Comparison of ENCODE assay signal across 8 cellular contexts in the genomic region with DNA sequence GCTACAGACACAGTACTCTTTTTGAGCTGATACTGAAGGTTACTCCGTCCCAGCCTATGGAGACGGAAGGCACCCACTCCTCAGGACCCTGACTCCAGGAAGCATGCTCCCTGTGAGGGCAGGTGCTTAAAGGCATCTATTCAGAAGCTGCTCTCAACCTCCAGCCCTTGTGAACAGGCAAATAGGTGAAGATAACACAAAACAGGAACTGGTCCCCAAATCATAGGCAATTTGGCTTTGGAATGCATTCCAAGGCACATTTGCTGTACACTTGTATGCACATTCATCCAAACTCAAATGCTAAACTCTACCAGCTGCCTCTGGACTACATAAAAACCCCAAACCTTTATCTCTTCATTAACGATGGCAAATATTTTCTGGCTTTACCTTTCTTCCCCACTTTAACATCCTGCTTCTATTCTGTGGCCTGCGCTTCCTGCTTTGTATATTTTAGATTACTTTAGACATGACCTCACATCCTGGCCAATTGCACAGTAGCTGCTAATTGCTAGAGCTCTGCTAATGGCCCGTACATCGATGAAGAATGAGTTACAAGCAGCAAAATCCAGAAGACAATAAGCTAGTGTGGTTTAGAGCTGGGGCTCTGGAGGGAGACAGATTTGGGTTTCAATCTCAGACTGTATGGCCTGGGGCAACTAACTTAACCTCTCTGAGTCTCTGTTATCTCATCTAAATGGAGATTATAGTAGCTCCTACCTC. TPM values are rescaled to one million over a fixed set of nuclear protein-coding genes. Genes with fewer than 3 reads are reported as not detected.
DNase-seq lines count a peak whose midpoint lies in the region; ATAC-seq, FAIRE-seq and TF ChIP-seq lines count a peak whose summit lies in the region.

No MANE protein-coding gene starts in this region.

- DNase-seq in MV-4-11 (lab: John Stamatoyannopoulos, UW) (peak; percentile 40), K562 (ENCODE audit: extremely low read depth in 1 of 4, low spot score in 3 of 4) (no peak), T1000 (lab: John Stamatoyannopoulos, UW) (no peak), AG20443 (ENCODE audit: low spot score) (no peak), GF-D8 (lab: John Stamatoyannopoulos, UW) (no peak)

- no peak for TF ChIP-seq POLR2A in K562 (conservative IDR thresholded peaks at IDR 0.05)

- no peaks in the 10 kb centered on the region for H3K36me3 ChIP-seq in K562 (ENCODE audit: control insufficient read depth, insufficient read depth, low read length)

- BruUV-seq in K562 (replicated peaks; lab: Mats Ljungman, UMichigan) = no TSS peak

- POLR2A ChIA-PET in K562 (lab: Yijun Ruan, JAX) = interaction anchor here (1.0 to 1.7 kb wide), 5 partner anchors 9 to 53 kb away, joined by 3 to 7 read pairs (median 3); no protein-coding TSS in a partner anchor

- CTCF ChIA-PET in K562 (lab: Yijun Ruan, JAX; ENCODE audit: low intra/inter-chr PET ratio) = no interaction called here

- no peak for TF ChIP-seq EP300 in K562 (IDR thresholded peaks at IDR 0.05; ENCODE audit: low read length)

- no peaks in the 10 kb centered on the region for H3K9me1 ChIP-seq in K562 (ENCODE audit: control insufficient read depth, insufficient read depth, low read length)

- in situ Hi-C loops in K562 (cut with MboI) = no loop called here

- H3K4me2 ChIP-seq in K562 (ENCODE audit: insufficient read depth, low read length) = peak overlapping the region; percentile 1; the same call in 1 of the 2 replicates

- H3K9me3 ChIP-seq in K562 (replicated peaks; ENCODE audit: control insufficient read depth, insufficient read depth, low read depth, low read length) = no peaks in the 10 kb centered on the region

- peak; percentile 62 for FAIRE-seq in K562 (lab: Jason Lieb, UNC)

- no peak for TF ChIP-seq RAD21 in K562 (CRISPR knock-in tag; conservative IDR thresholded peaks at IDR 0.05 in 1 of 2, IDR thresholded peaks at IDR 0.05 in 1 of 2)

- no peak overlapping the region for H3K9ac ChIP-seq in K562 (ENCODE audit: insufficient read depth in 1 of 2, low read depth in 2 of 2, low read length in 2 of 2)

- intact Hi-C loops in K562 (cut with micrococcal nuclease) = no loop called here

- 45% methylated on average over 6 of the region's 6 CpGs for WGBS in K562 (ENCODE audit: insufficient coverage, low coverage, missing lambda C conversion rate)

- ATAC-seq in GM18502 (IDR thresholded peaks at IDR 0.05; ENCODE audit: poor library complexity, unreplicated experiment) (peak; percentile 60), GM21447 (IDR thresholded peaks at IDR 0.05; ENCODE audit: unreplicated experiment) (peak; percentile 44), K562 (no peak), esophagus mucosa (no peak)

- peaks cover 9% of the 10 kb centered on the region for H4K20me1 ChIP-seq in K562 (replicated peaks; ENCODE audit: control insufficient read depth, insufficient read depth, low read length)

- no peak for TF ChIP-seq CTCF in K562 (IDR thresholded peaks at IDR 0.05 in 2 of 3, conservative IDR thresholded peaks at IDR 0.05 in 1 of 3; ENCODE audit: insufficient read depth in 2 of 3, low read depth in 1 of 3, low read length in 3 of 3)

- peaks cover 16 to 21% of the 10 kb centered on the region in 2 experiments; a peak in 4 of 5 replicates for H3K4me1 ChIP-seq in K562 (replicated peaks in 1 of 2; ENCODE audit: control insufficient read depth in 2 of 2, insufficient read depth in 2 of 2, low read length in 2 of 2)

- H3K79me2 ChIP-seq in K562 (ENCODE audit: control insufficient read depth, insufficient read depth, low read length) = peaks cover 55% of the 10 kb centered on the region

- no peak overlapping the region for H3K4me3 ChIP-seq in K562

- H3K27ac ChIP-seq in K562 (ENCODE audit: extremely low read depth, low read depth, low read length) = no peak overlapping the region

- no peaks in the 10 kb centered on the region for H3K27me3 ChIP-seq in K562 (ENCODE audit: control insufficient read depth in 2 of 2, insufficient read depth in 2 of 2, low read length in 2 of 2)

- H2AFZ ChIP-seq in K562 (ENCODE audit: low read depth, low read length) = no peak overlapping the region

TF ChIP-seq in K562, 482 proteins besides CTCF, POLR2A, EP300 and RAD21:
- peak; percentile 27; the same call in 1 of the 2 replicates for TF ChIP-seq ETV1 (tag; conservative IDR thresholded peaks at IDR 0.05; ENCODE audit: low read depth)
- TF ChIP-seq SPI1 (IDR thresholded peaks at IDR 0.05; ENCODE audit: borderline replicate concordance, low read depth, low read length) = peak; percentile 89
- TF ChIP-seq ZNF124 (CRISPR knock-in tag; IDR thresholded peaks at IDR 0.05) = no peak
- no peak for TF ChIP-seq ZNF639 (CRISPR knock-in tag; conservative IDR thresholded peaks at IDR 0.05 in 1 of 2, IDR thresholded peaks at IDR 0.05 in 1 of 2)

RNA-seq across cellular contexts. Expression of gene SEL1L3, which starts 3.2 kb away (rescaled TPM):
- total RNA-seq in K562 (2011; cell fraction: chromatin; rRNA removed; ENCODE audit: low replicate concordance) = 239 and 361 TPM in 2 replicates
- total RNA-seq in K562 (2011; cell fraction: nucleolus; rRNA removed) = 50.2 and 64.2 TPM in 2 replicates
- 170 and 237 TPM in 2 replicates for total RNA-seq in K562 (2011; cell fraction: nucleoplasm; rRNA removed)
- total RNA-seq in K562 (2014; rRNA removed) = 16.9 and 19.4 TPM in 2 replicates
- 29.6 and 38.5 TPM in 2 replicates for total RNA-seq in K562 (2014; rRNA removed; fragmentation: Illumina TruSeq; extraction: Trizol)
- total RNA-seq in K562 (2015; rRNA removed; fragmentation: Illumina TruSeq; extraction: Trizol) = 10.0 and 10.2 TPM in 2 replicates
- 21.3 and 25.4 TPM in 2 replicates for total RNA-seq in K562 (2021)
- polyA plus RNA-seq in K562 (2011; rRNA removed) = 37.5 and 44.3 TPM in 2 replicates
- polyA plus RNA-seq in K562 (2011; cell fraction: cytosol; rRNA removed) = 17.1 and 17.3 TPM in 2 replicates
- polyA plus RNA-seq in K562 (2011; cell fraction: nucleus; rRNA removed) = 33.7 and 36.1 TPM in 2 replicates
- 12.5 and 61.2 TPM in 2 replicates for polyA plus RNA-seq in K562 (2012)
- polyA plus RNA-seq in K562 (2014; fragmentation: Illumina TruSeq; extraction: Trizol) = 33.2 and 43.0 TPM in 2 replicates
- polyA plus RNA-seq in K562 (2014; fragmentation: Nextera tagmentation; extraction: Ambion mirVana) = 10 to 100 TPM; 14.6 to 14.7 TPM
- 21.6 and 22.4 TPM in 2 replicates for polyA plus RNA-seq in K562 (2014; rRNA removed)
- 83.6 and 102 TPM in 2 replicates for polyA minus RNA-seq in K562 (2011; rRNA and poly(A)+ RNA removed)
- 12.3 and 17.6 TPM in 2 replicates for polyA minus RNA-seq in K562 (2011; cell fraction: cytosol; rRNA and poly(A)+ RNA removed)
- 21.1 and 66.1 TPM in 2 replicates for polyA minus RNA-seq in K562 (2011; cell fraction: nucleus; rRNA and poly(A)+ RNA removed)
- total RNA-seq in esophagus mucosa = 8.5 TPM

RNA-seq across cellular contexts. Expression of gene SMIM20, which starts 54.4 kb away (rescaled TPM):
- 3.3 and 12.6 TPM in 2 replicates for total RNA-seq in K562 (2011; cell fraction: chromatin; rRNA removed; ENCODE audit: low replicate concordance)
- 6.4 and 7.0 TPM in 2 replicates for total RNA-seq in K562 (2011; cell fraction: nucleolus; rRNA removed)
- 10.3 and 13.6 TPM in 2 replicates for total RNA-seq in K562 (2011; cell fraction: nucleoplasm; rRNA removed)
- total RNA-seq in K562 (2014; rRNA removed) (25.8 and 28.0 TPM in 2 replicates), K562 (2014; rRNA removed; fragmentation: Illumina TruSeq; extraction: Trizol) (36.5 and 38.9 TPM in 2 replicates), K562 (2015; rRNA removed; fragmentation: Illumina TruSeq; extraction: Trizol) (33.0 and 36.4 TPM in 2 replicates), K562 (2021) (25.1 and 29.9 TPM in 2 replicates), esophagus mucosa (14.8 TPM)
- polyA plus RNA-seq in K562 (2011; rRNA removed) (29.2 and 45.1 TPM in 2 replicates), K562 (2014; fragmentation: Illumina TruSeq; extraction: Trizol) (26.0 and 33.7 TPM in 2 replicates), K562 (2014; fragmentation: Nextera tagmentation; extraction: Ambion mirVana) (10 to 100 TPM; 50.7 to 51.0 TPM), K562 (2014; rRNA removed) (36.9 and 46.3 TPM in 2 replicates)
- 10.0 and 16.1 TPM in 2 replicates for polyA plus RNA-seq in K562 (2011; cell fraction: cytosol; rRNA removed)
- 6.0 and 10.8 TPM in 2 replicates for polyA plus RNA-seq in K562 (2011; cell fraction: nucleus; rRNA removed)
- polyA plus RNA-seq in K562 (2012) = 30.2 and 36.9 TPM in 2 replicates
- 8.2 and 9.4 TPM in 2 replicates for polyA minus RNA-seq in K562 (2011; rRNA and poly(A)+ RNA removed)
- polyA minus RNA-seq in K562 (2011; cell fraction: cytosol; rRNA and poly(A)+ RNA removed) = 5.6 and 7.2 TPM in 2 replicates
- 2.3 and 3.6 TPM in 2 replicates for polyA minus RNA-seq in K562 (2011; cell fraction: nucleus; rRNA and poly(A)+ RNA removed)

Comparison
In these comparisons a context has a peak if more than half of its experiments do, and no peak if none do; other contexts are left out.
1. ATAC-seq: peak in GM18502 (single experiment) and GM21447 (single experiment); none in K562 (single experiment) and esophagus mucosa (single experiment).